Comparison of ENCODE assay signal across 23 cellular contexts in genomic region chr4:170464614-170465197, GRCh38.
"Had no signal": no experiment of that assay in that cellular context is flagged by ENCODE, and none has a peak within 500 bp of the region (broad histone marks: within the 10 kb centered on the region; RNA-seq: fewer than 3 reads in every experiment).

No MANE protein-coding gene starts in this region.

- H3K36me3 Mint-ChIP-seq: activated naive CD4-positive, alpha-beta T cell treated with anti-CD3 and anti-CD28 coated beads, Interleukin-2, amount 10 ng/mL, durations not matched to agents 7 days and 5 days; activated naive CD8-positive, alpha-beta T cell treated with anti-CD3 and anti-CD28 coated beads for 36 hours; T-cell had no signal

- H3K27ac ChIP-seq: SK-N-MC had no signal

- H3K27ac Mint-ChIP-seq: activated CD4-positive, alpha-beta memory T cell treated with anti-CD3 and anti-CD28 coated beads, Interleukin-2, amount 10 ng/mL, durations not matched to agents 7 days and 5 days; activated CD4-positive, alpha-beta T cell treated with anti-CD3 and anti-CD28 coated beads for 36 hours; activated naive CD4-positive, alpha-beta T cell treated with anti-CD3 and anti-CD28 coated beads, Interleukin-2, amount 10 ng/mL, durations not matched to agents 7 days and 5 days; activated naive CD8-positive, alpha-beta T cell treated with anti-CD3 and anti-CD28 coated beads for 36 hours; activated T-helper 17 cell treated with anti-CD3 and anti-CD28 coated beads, Interleukin-2, amount 50 U/mL, for 72 hours; T-cell had no signal

- H3K4me3 ChIP-seq: SK-N-MC had no signal

- H3K4me3 Mint-ChIP-seq: activated CD4-positive, alpha-beta memory T cell treated with anti-CD3 and anti-CD28 coated beads, Interleukin-2, amount 10 ng/mL, durations not matched to agents 7 days and 5 days; activated CD4-positive, alpha-beta T cell treated with anti-CD3 and anti-CD28 coated beads for 36 hours; activated naive CD4-positive, alpha-beta T cell treated with anti-CD3 and anti-CD28 coated beads, Interleukin-2, amount 10 ng/mL, durations not matched to agents 7 days and 5 days; activated naive CD8-positive, alpha-beta T cell treated with anti-CD3 and anti-CD28 coated beads for 36 hours; activated T-helper 17 cell treated with anti-CD3 and anti-CD28 coated beads, Interleukin-2, amount 50 U/mL, for 72 hours; T-cell had no signal

- H3K4me1 Mint-ChIP-seq: activated CD4-positive, alpha-beta memory T cell treated with anti-CD3 and anti-CD28 coated beads, Interleukin-2, amount 10 ng/mL, durations not matched to agents 7 days and 5 days; activated CD4-positive, alpha-beta T cell treated with anti-CD3 and anti-CD28 coated beads for 36 hours; activated naive CD4-positive, alpha-beta T cell treated with anti-CD3 and anti-CD28 coated beads, Interleukin-2, amount 10 ng/mL, durations not matched to agents 7 days and 5 days; activated naive CD8-positive, alpha-beta T cell treated with anti-CD3 and anti-CD28 coated beads for 36 hours; activated T-helper 17 cell treated with anti-CD3 and anti-CD28 coated beads, Interleukin-2, amount 50 U/mL, for 72 hours; T-cell had no signal

- DNase-seq: activated CD4-positive, alpha-beta memory T cell treated with anti-CD3 and anti-CD28 coated beads, Interleukin-2, amount 10 ng/mL, durations not matched to agents 7 days and 5 days; activated CD4-positive, alpha-beta T cell treated with anti-CD3 and anti-CD28 coated beads for 36 hours; activated CD4-positive, alpha-beta T cell treated with anti-CD3 and anti-CD28 coated beads, Interleukin-2, amount 50 U/mL, for 1 hour; activated gamma-delta T cell; activated naive CD4-positive, alpha-beta T cell treated with anti-CD3 and anti-CD28 coated beads, Interleukin-2, amount 10 ng/mL, durations not matched to agents 7 days and 5 days; activated naive CD8-positive, alpha-beta T cell treated with anti-CD3 and anti-CD28 coated beads for 36 hours; activated T-cell treated with anti-CD3 and anti-CD28 coated beads for 4 hours; activated T-cell treated with anti-CD3 and anti-CD28 coated beads, Interleukin-2, amount 50 U/mL, for 48 hours; Karpas-422; NCI-H2029; NCI-H345; NCI-H510A treated with DMSO at 0.1 percent for 48 hours; NCI-H69; NK-92 treated with Interleukin-12 subunit alpha and Interleukin-12 subunit beta, amount 100 ng/mL, for 24 hours; OCI-M1; RPMI8226; T-cell; T-helper 2 cell; T1000 had no signal

- H3K27me3 Mint-ChIP-seq: activated CD4-positive, alpha-beta memory T cell treated with anti-CD3 and anti-CD28 coated beads, Interleukin-2, amount 10 ng/mL, durations not matched to agents 7 days and 5 days; activated CD4-positive, alpha-beta T cell treated with anti-CD3 and anti-CD28 coated beads for 36 hours; activated naive CD4-positive, alpha-beta T cell treated with anti-CD3 and anti-CD28 coated beads, Interleukin-2, amount 10 ng/mL, durations not matched to agents 7 days and 5 days; activated naive CD8-positive, alpha-beta T cell treated with anti-CD3 and anti-CD28 coated beads for 36 hours; activated T-helper 17 cell treated with anti-CD3 and anti-CD28 coated beads, Interleukin-2, amount 50 U/mL, for 72 hours; T-cell had no signal

- ATAC-seq: activated CD4-positive, alpha-beta T cell treated with anti-CD3 and anti-CD28 coated beads for 36 hours; activated T-helper 17 cell treated with anti-CD3 and anti-CD28 coated beads, Interleukin-2, amount 50 U/mL, for 72 hours; Panc1; Right ventricle myocardium inferior; T-cell had no signal

- H3K9me3 Mint-ChIP-seq: activated CD4-positive, alpha-beta memory T cell treated with anti-CD3 and anti-CD28 coated beads, Interleukin-2, amount 10 ng/mL, durations not matched to agents 7 days and 5 days had no signal
